Comparison of ENCODE assay signal across 18 cellular contexts in the genomic region with DNA sequence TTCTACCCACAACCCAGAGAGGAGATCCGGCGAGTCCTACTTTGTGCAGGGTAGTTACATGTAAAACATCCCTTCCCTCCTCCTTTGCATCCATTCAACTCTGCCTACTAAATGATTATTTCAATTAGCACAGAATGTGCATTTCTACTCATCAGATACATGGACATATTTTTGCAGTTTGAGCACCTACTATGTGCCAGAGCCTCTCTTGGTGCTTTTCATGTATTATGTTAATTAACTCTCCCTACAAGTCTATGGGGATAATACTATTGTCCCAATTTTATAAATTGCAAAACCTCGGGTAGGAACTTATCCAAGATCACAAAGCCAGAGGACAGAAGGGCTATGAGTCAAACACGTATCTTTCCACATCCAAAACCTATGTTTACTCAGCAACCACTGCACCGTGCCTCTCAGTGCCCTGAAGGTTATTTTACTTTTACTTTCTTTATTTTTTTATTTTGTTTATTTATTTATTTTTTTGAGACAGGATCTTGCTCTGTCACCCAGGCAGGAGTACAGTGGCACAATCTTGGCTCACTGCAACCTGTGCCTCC.
"Had no signal": no experiment of that assay in that cellular context is flagged by ENCODE, and none has a peak within 500 bp of the region (broad histone marks: within the 10 kb centered on the region; RNA-seq: fewer than 3 reads in every experiment).

No MANE protein-coding gene starts in this region.

- H3K27ac Mint-ChIP-seq: activated CD8-positive, alpha-beta memory T cell treated with anti-CD3 and anti-CD28 coated beads, Interleukin-2, amount 10 ng/mL, durations not matched to agents 7 days and 5 days; activated T-cell treated with anti-CD3 and anti-CD28 coated beads, Interleukin-2, amount 50 U/mL, for 24 hours; dendritic cell treated with granulocyte-macrophage colony-stimulating factor and Interleukin-4, amounts not matched to agents 40 ng/mL and 50 ng/mL, for 4 days; effector memory CD8-positive, alpha-beta T cell; nephron progenitor cell had no signal

- H3K4me3 Mint-ChIP-seq: activated CD8-positive, alpha-beta memory T cell treated with anti-CD3 and anti-CD28 coated beads, Interleukin-2, amount 10 ng/mL, durations not matched to agents 7 days and 5 days; activated T-cell treated with anti-CD3 and anti-CD28 coated beads, Interleukin-2, amount 50 U/mL, for 24 hours; dendritic cell treated with granulocyte-macrophage colony-stimulating factor and Interleukin-4, amounts not matched to agents 40 ng/mL and 50 ng/mL, for 4 days; effector memory CD8-positive, alpha-beta T cell; nephron progenitor cell had no signal

- DNase-seq: activated CD4-positive, alpha-beta T cell treated with anti-CD3 and anti-CD28 coated beads, Interleukin-2, amount 50 U/mL, for 48 hours; activated CD8-positive, alpha-beta memory T cell treated with anti-CD3 and anti-CD28 coated beads, Interleukin-2, amount 10 ng/mL, durations not matched to agents 7 days and 5 days; activated effector memory CD4-positive, alpha-beta T cell treated with Interleukin-2 at 50 U/mL for 16 hours; activated T-cell treated with anti-CD3 and anti-CD28 coated beads, Interleukin-2, amount 50 U/mL, for 24 hours; central memory CD4-positive, alpha-beta T cell; effector memory CD8-positive, alpha-beta T cell; erythroblast; left colon; mesendoderm; nephron progenitor cell; psoas muscle; sigmoid colon; stimulated activated CD4-positive, alpha-beta T cell treated with anti-CD3 and anti-CD28 coated beads, Interleukin-12 subunit alpha, Interleukin-12 subunit beta, amount 100 ng/mL, for 4 hours; stimulated activated naive CD4-positive, alpha-beta T cell treated with Interleukin-2 at 50 U/mL for 16 hours; T-helper 2 cell; trophoblast cell had no signal

- ATAC-seq: activated CD4-positive, CD25-positive, alpha-beta regulatory T cell treated with anti-CD3 and anti-CD28 coated beads, Interleukin-2, amount 50 U/mL, for 24 hours; activated CD8-positive, alpha-beta memory T cell treated with anti-CD3 and anti-CD28 coated beads, Interleukin-2, amount 10 ng/mL, durations not matched to agents 7 days and 5 days; effector memory CD8-positive, alpha-beta T cell; left colon had no signal

- H3K4me1 Mint-ChIP-seq: activated CD8-positive, alpha-beta memory T cell treated with anti-CD3 and anti-CD28 coated beads, Interleukin-2, amount 10 ng/mL, durations not matched to agents 7 days and 5 days; nephron progenitor cell had no signal

- H3K36me3 Mint-ChIP-seq: activated CD8-positive, alpha-beta memory T cell treated with anti-CD3 and anti-CD28 coated beads, Interleukin-2, amount 10 ng/mL, durations not matched to agents 7 days and 5 days had no signal

- H3K27me3 Mint-ChIP-seq: activated CD8-positive, alpha-beta memory T cell treated with anti-CD3 and anti-CD28 coated beads, Interleukin-2, amount 10 ng/mL, durations not matched to agents 7 days and 5 days; activated T-cell treated with anti-CD3 and anti-CD28 coated beads, Interleukin-2, amount 50 U/mL, for 24 hours; dendritic cell treated with granulocyte-macrophage colony-stimulating factor and Interleukin-4, amounts not matched to agents 40 ng/mL and 50 ng/mL, for 4 days; effector memory CD8-positive, alpha-beta T cell had no signal

- H3K9me3 Mint-ChIP-seq: dendritic cell treated with granulocyte-macrophage colony-stimulating factor and Interleukin-4, amounts not matched to agents 40 ng/mL and 50 ng/mL, for 4 days; nephron progenitor cell had no signal
